ENCODE assay signal across 1 cellular context in genomic region chr2:112500850-112501484, GRCh38.
A peak's percentile ranks its signal among the peaks of the same experiment; 100 is the strongest.
TF ChIP-seq lines count a peak whose summit lies in the region.

No MANE protein-coding gene starts in this region.

TF ChIP-seq in IMR-90, 13 proteins besides CTCF, POLR2A, EP300 and RAD21:
- TF ChIP-seq USF2 (IDR thresholded peaks at IDR 0.05; ENCODE audit: low read depth, low read length) = peak; percentile 51; the same call in 1 of the 2 replicates
- TF ChIP-seq BHLHE40 (IDR thresholded peaks at IDR 0.05; ENCODE audit: low read depth, low read length) = peak; percentile 65; the same call in 1 of the 2 replicates
